16 cellular contexts compared by ENCODE assay signal in the genomic region with DNA sequence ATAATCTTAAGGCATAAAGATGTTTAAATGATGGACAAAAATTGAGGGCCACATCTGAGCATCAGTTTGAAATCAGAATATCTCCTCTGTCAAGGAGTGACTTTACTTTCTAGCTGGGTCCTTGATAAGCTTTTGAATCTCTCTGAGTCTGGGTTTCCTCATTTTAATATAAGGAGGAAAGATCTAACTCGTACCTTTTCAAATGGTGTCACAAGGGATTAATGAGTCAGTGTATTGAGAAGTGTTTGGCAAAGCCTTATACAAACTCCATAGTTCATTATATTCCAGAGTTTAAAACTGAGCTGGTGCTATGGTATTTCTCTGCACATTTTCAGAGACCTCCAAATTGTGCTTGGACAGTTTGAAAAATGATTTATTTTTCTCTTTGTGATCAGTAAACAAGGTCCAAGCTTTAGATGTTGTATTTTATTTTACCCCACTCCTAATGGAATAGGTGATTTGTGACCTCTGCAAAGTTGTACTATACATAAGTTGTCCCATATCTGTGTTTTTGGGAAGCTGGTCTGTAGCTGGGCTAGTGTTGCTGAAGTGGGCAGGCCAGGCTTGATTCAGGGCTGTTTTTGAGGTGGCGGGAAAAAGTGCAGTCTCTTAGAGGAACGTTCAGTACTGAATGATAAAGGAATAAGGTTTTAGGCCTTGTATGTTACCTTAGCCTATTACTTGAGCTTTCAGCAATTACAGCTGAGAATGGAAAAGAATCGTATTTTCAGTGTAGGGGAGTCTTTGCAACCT. TPM values are rescaled to one million over a fixed set of nuclear protein-coding genes. Genes with fewer than 3 reads are reported as not detected.
DNase-seq lines count a peak whose midpoint lies in the region; ATAC-seq and TF ChIP-seq lines count a peak whose summit lies in the region.
"Had no signal": no experiment of that assay in that cellular context is flagged by ENCODE, and none has a peak within 500 bp of the region (broad histone marks: within the 10 kb centered on the region; RNA-seq: fewer than 3 reads in every experiment).

No MANE protein-coding gene starts in this region.

- BruUV-seq in PC-9 (replicated peaks; lab: Mats Ljungman, UMichigan), result no TSS peak

- POLR2A ChIA-PET in PC-9 (lab: Charles Lee; ENCODE audit: unreplicated experiment), result interaction anchor here (0.7 kb wide), 1 partner anchor 13 kb away, joined by 7 read pairs; no protein-coding TSS in a partner anchor

- 0 out of 2 replicates have a peak overlapping the region, but pooled peaks have one; percentile 1 for H3K27ac ChIP-seq in GM23248
- H3K27ac ChIP-seq in PC-9, result 0 out of 2 replicates have a peak overlapping the region, but pooled peaks have one; percentile 8
- H3K27ac ChIP-seq in fibroblast of lung (ENCODE audit: insufficient read depth, low read length), result no peak overlapping the region

- peaks cover 60% of the 10 kb centered on the region for H4K20me1 ChIP-seq in GM23248 (ENCODE audit: insufficient read depth)
- H4K20me1 ChIP-seq in PC-9 (ENCODE audit: insufficient read depth), result peaks cover 79% of the 10 kb centered on the region
- peaks cover 5% of the 10 kb centered on the region for H4K20me1 ChIP-seq in fibroblast of lung (ENCODE audit: control insufficient read depth, extremely low read depth, insufficient read depth, low read length)

- 42 to 45% methylated on average over 4 of the region's 4 CpGs for WGBS in GM23248 (ENCODE audit: low coverage in 1 of 2, low lambda C conversion rate in 2 of 2, missing lambda C conversion rate in 2 of 2), 2 experiments

- TF ChIP-seq CTCF in PC-9 (conservative IDR thresholded peaks at IDR 0.05) (no peak), fibroblast of lung (conservative IDR thresholded peaks at IDR 0.05 in 1 of 2, IDR thresholded peaks at IDR 0.05 in 1 of 2; ENCODE audit: low read depth in 1 of 2, low read length in 2 of 2) (no peak), progenitor cell of endocrine pancreas (IDR thresholded peaks at IDR 0.05; ENCODE audit: unreplicated experiment) (no peak)

- no peaks in the 10 kb centered on the region for H3K9me3 Mint-ChIP-seq in progenitor cell of endocrine pancreas (ENCODE audit: low read depth)
- H3K9me3 Mint-ChIP-seq: CD4-positive, CD25-positive, alpha-beta regulatory T cell had no signal

- H3K27me3 Mint-ChIP-seq in progenitor cell of endocrine pancreas, result no peaks in the 10 kb centered on the region
- H3K27me3 Mint-ChIP-seq: CD4-positive, CD25-positive, alpha-beta regulatory T cell; T-helper 17 cell had no signal

- H2AFZ ChIP-seq in GM23248 (no peak overlapping the region), PC-9 (no peak overlapping the region), fibroblast of lung (ENCODE audit: low read length) (no peak overlapping the region)

- H3K27me3 ChIP-seq in GM23248 (replicated peaks; ENCODE audit: insufficient read depth) (no peaks in the 10 kb centered on the region), PC-9 (ENCODE audit: insufficient read depth, low read depth) (no peaks in the 10 kb centered on the region), fibroblast of lung (ENCODE audit: control insufficient read depth, insufficient read depth, low read length) (no peaks in the 10 kb centered on the region)

- peak overlapping the region; percentile 22 for H3K4me3 Mint-ChIP-seq in progenitor cell of endocrine pancreas (ENCODE audit: low read depth)
- H3K4me3 Mint-ChIP-seq: T-helper 17 cell had no signal

- intact Hi-C loops in PC-9 (cut with micrococcal nuclease; ENCODE audit: unreplicated experiment) (loop anchor here (5.0 kb wide), 3 partner anchors 107 to 398 kb away; no protein-coding TSS in a partner anchor), posterior cingulate gyrus (cut with DNase I) (loop anchor here (10.0 kb wide), 1 partner anchor 160 kb away; no protein-coding TSS in a partner anchor)

- H3K9ac ChIP-seq in GM23248, result peak overlapping the region; percentile 15; the same call in 1 of the 2 replicates
- H3K9ac ChIP-seq in fibroblast of lung (ENCODE audit: insufficient read depth, low read length), result no peak overlapping the region

- peaks cover 45% of the 10 kb centered on the region for H3K4me1 Mint-ChIP-seq in progenitor cell of endocrine pancreas (ENCODE audit: low read depth)

- peak overlapping the region; percentile 83 for H3K27ac Mint-ChIP-seq in progenitor cell of endocrine pancreas

- DNase-seq in GM23248 (peak; percentile 33), PC-9 (no peak), fibroblast of lung (ENCODE audit: low read depth in 2 of 2) (no peak), progenitor cell of endocrine pancreas (ENCODE audit: low spot score, unreplicated experiment) (no peak), NCI-H2107 treated with DMSO at 0.1 percent for 48 hours (lab: John Stamatoyannopoulos, UW; ENCODE audit: unreplicated experiment) (no peak), posterior cingulate gyrus (no peak)
- DNase-seq: activated CD4-positive, alpha-beta T cell treated with anti-CD3 and anti-CD28 coated beads for 48 hours; activated effector memory CD4-positive, alpha-beta T cell treated with anti-CD3 and anti-CD28 coated beads, Interleukin-2, amount 50 U/mL, for 16 hours; CD4-positive, CD25-positive, alpha-beta regulatory T cell; GF-D8; NCI-H226; OCI-M1; T-helper 17 cell had no signal

- ATAC-seq in HG03139 (IDR thresholded peaks at IDR 0.05; ENCODE audit: unreplicated experiment) (no peak), GM18520 (IDR thresholded peaks at IDR 0.05; ENCODE audit: unreplicated experiment) (no peak)
- ATAC-seq: HCT116 had no signal

- no peaks in the 10 kb centered on the region for H3K9me3 ChIP-seq in GM23248 (ENCODE audit: low read depth)
- no peaks in the 10 kb centered on the region for H3K9me3 ChIP-seq in PC-9 (ENCODE audit: insufficient read depth, low read depth)
- no peaks in the 10 kb centered on the region for H3K9me3 ChIP-seq in fibroblast of lung (ENCODE audit: control insufficient read depth, insufficient read depth, low read depth, low read length)

- H3K4me3 ChIP-seq in GM23248 (peak overlapping the region; percentile 92), PC-9 (peak overlapping the region; percentile 63; the same call in 1 of the 2 replicates), fibroblast of lung (replicated peaks in 1 of 4; ENCODE audit: control extremely low read depth in 1 of 4, insufficient read depth in 1 of 4, low read depth in 3 of 4, low read length in 4 of 4) (no peak overlapping the region)

- CTCF ChIA-PET in PC-9 (lab: Charles Lee), result interaction anchor here (0.6 kb wide), 1 partner anchor 348 kb away, joined by 7 read pairs; no protein-coding TSS in a partner anchor

- H3F3A ChIP-seq in GM23248 (ENCODE audit: insufficient read depth) (peaks cover 45% of the 10 kb centered on the region), PC-9 (ENCODE audit: insufficient read depth, low read depth) (peaks cover 68% of the 10 kb centered on the region)

- H3K4me2 ChIP-seq in GM23248 (ENCODE audit: unreplicated experiment) (peak overlapping the region; percentile 87), PC-9 (peak overlapping the region; percentile 80), fibroblast of lung (ENCODE audit: extremely low read depth, insufficient read depth, low read length) (peak overlapping the region; percentile 2)

- H3K79me2 ChIP-seq in GM23248 (ENCODE audit: insufficient read depth) (peaks cover 100% of the 10 kb centered on the region), PC-9 (ENCODE audit: low read depth) (peaks cover 98% of the 10 kb centered on the region), fibroblast of lung (ENCODE audit: control insufficient read depth, insufficient read depth, low read length) (peaks cover 94% of the 10 kb centered on the region)

- H3K36me3 Mint-ChIP-seq in progenitor cell of endocrine pancreas (ENCODE audit: insufficient read depth), result peaks cover 17% of the 10 kb centered on the region

- H3K36me3 ChIP-seq in GM23248 (ENCODE audit: low read depth) (peaks cover 28% of the 10 kb centered on the region), PC-9 (ENCODE audit: low read depth) (peaks cover 78% of the 10 kb centered on the region), fibroblast of lung (ENCODE audit: control insufficient read depth, insufficient read depth, low read length) (no peaks in the 10 kb centered on the region)

- peaks cover 52% of the 10 kb centered on the region for H3K4me1 ChIP-seq in GM23248 (ENCODE audit: insufficient read depth)
- H3K4me1 ChIP-seq in PC-9 (replicated peaks; ENCODE audit: insufficient read depth), result peaks cover 62% of the 10 kb centered on the region
- H3K4me1 ChIP-seq in fibroblast of lung (ENCODE audit: control insufficient read depth, extremely low read depth, insufficient read depth, low read length), result peaks cover 6% of the 10 kb centered on the region

- in situ Hi-C loops in GM23248 (cut with MboI), result no loop called here

- H3K9me2 ChIP-seq in GM23248 (ENCODE audit: insufficient read depth), result no peaks in the 10 kb centered on the region
- no peaks in the 10 kb centered on the region for H3K9me2 ChIP-seq in PC-9 (ENCODE audit: insufficient read depth)

RNA-seq across cellular contexts. Expression of gene FNDC3B, which starts 5.6 kb away (rescaled TPM):
- 123 and 128 TPM in 2 replicates for total RNA-seq in GM23248 (2014; rRNA removed; shearing (Covaris generic))
- polyA plus RNA-seq in GM23248 (2016; fragmentation: Nextera tagmentation; extraction: Ambion mirVana) (85.5 and 95.7 TPM in 2 replicates), fibroblast of lung (19.5 and 26.1 TPM in 2 replicates)
- total RNA-seq in PC-9 (2021) (79.4 and 106 TPM in 2 replicates), fibroblast of lung (47.5 and 76.8 TPM in 2 replicates), progenitor cell of endocrine pancreas (158 and 161 TPM in 2 replicates)
- 41.6 and 71.2 TPM in 2 replicates for polyA plus RNA-seq in fibroblast of lung (2012)
- 279 and 321 TPM in 2 replicates for polyA minus RNA-seq in fibroblast of lung (ENCODE audit: low replicate concordance)

Comparison
In these comparisons a context has a peak if more than half of its experiments do, and no peak if none do; other contexts are left out.
1. H3K4me2 ChIP-seq: peak in every context shown above with its lines; median percentile 87 in GM23248; 80 in PC-9; 2 in fibroblast of lung.
2. H3K4me3 ChIP-seq: peak in GM23248 (single experiment) and PC-9 (single experiment); none in fibroblast of lung (0 of 4).